In genomic region chr10:70672993-70673928, GRCh38 we compare ENCODE assay signal across 1 cellular context.
TF ChIP-seq lines count a peak whose summit lies in the region.

No MANE protein-coding gene starts in this region.

TF ChIP-seq in A549, 52 proteins besides CTCF, POLR2A, EP300 and RAD21 (continued from another document):
- TF ChIP-seq PBX3 (IDR thresholded peaks at IDR 0.05) (no peak), ZFP36 (IDR thresholded peaks at IDR 0.05; ENCODE audit: borderline replicate concordance, partially characterized antibody) (no peak), SREBF2 (IDR thresholded peaks at IDR 0.05) (no peak)
TF ChIP-seq in A549: peak in this region for 0.
